20 cellular contexts compared by ENCODE assay signal in the genomic region with DNA sequence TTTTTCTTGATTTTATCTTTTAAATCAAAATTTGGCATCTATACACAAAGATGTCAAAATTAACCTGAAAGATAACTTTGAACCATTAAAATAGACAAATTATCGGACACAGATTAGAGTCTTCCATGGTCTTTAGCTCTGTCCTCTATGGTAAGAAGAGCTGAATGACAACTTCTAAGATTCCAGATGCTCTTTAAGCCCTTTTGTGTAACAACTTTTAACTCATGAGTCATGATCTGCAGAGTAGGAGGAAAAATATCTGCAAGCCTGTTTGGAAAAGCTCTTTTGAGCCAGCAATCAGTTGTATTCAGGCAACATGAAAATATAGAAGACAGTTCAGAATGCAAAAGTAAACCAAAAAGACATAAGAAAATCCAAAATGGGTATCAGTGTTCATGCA. TPM values are rescaled to one million over a fixed set of nuclear protein-coding genes. Genes with fewer than 3 reads are reported as not detected.
DNase-seq lines count a peak whose midpoint lies in the region; TF ChIP-seq lines count a peak whose summit lies in the region.
"Had no signal": no experiment of that assay in that cellular context is flagged by ENCODE, and none has a peak within 500 bp of the region (broad histone marks: within the 10 kb centered on the region; RNA-seq: fewer than 3 reads in every experiment).

No MANE protein-coding gene starts in this region.

- TF ChIP-seq CTCF in ascending aorta (IDR thresholded peaks at IDR 0.05) = no peak
- TF ChIP-seq CTCF in fibroblast of the aortic adventitia (IDR thresholded peaks at IDR 0.05; ENCODE audit: insufficient read depth, low read length) = no peak
- TF ChIP-seq CTCF in esophagus muscularis mucosa (IDR thresholded peaks at IDR 0.05) = no peak

- no peak for TF ChIP-seq EP300 in esophagus muscularis mucosa (IDR thresholded peaks at IDR 0.05)

- H3K4me1 ChIP-seq in ascending aorta (peaks cover 4 to 12% of the 10 kb centered on the region in 2 donors), esophagus muscularis mucosa (peaks cover 0 to 8% (median 4%) of the 10 kb centered on the region in 4 donors)
- H3K4me1 ChIP-seq: BLaER1 treated with 17β-estradiol and CSF1 and Interleukin-3, amounts not matched to agents 10 nM and 100 nM had no signal

- H3K27ac ChIP-seq in ascending aorta (peak overlapping the region; percentile 75 to 79), esophagus muscularis mucosa (replicated peaks in 1 of 4) (no peak overlapping the region)
- H3K27ac ChIP-seq: BLaER1 treated with 17β-estradiol and CSF1 and Interleukin-3, amounts not matched to agents 10 nM and 100 nM; ovary; SK-N-MC had no signal

- H3K9me3 ChIP-seq in ascending aorta (no peaks in the 10 kb centered on the region), esophagus muscularis mucosa (no peaks in the 10 kb centered on the region)
- H3K9me3 ChIP-seq: adrenal gland, ovary had no signal

- 97% methylated on average over 1 of the region's 1 CpG for WGBS in esophagus muscularis mucosa

- peaks cover 0 to 6% of the 10 kb centered on the region in 2 donors for H3K36me3 ChIP-seq in ascending aorta
- peaks cover 0 to 25% (median 5%) of the 10 kb centered on the region in 4 donors for H3K36me3 ChIP-seq in esophagus muscularis mucosa
- H3K36me3 ChIP-seq: adrenal gland, ovary had no signal

- H3K4me3 ChIP-seq in ascending aorta = no peak overlapping the region
- no peak overlapping the region for H3K4me3 ChIP-seq in fibroblast of the aortic adventitia (ENCODE audit: low read depth, low read length)
- H3K4me3 ChIP-seq in esophagus muscularis mucosa = no peak overlapping the region
- H3K4me3 ChIP-seq: adrenal gland; BLaER1 treated with 17β-estradiol and CSF1 and Interleukin-3, amounts not matched to agents 10 nM and 100 nM; GM23338; ovary; SK-N-MC had no signal

- intact Hi-C loops in ascending aorta (cut with DNase I) = loop anchor here (1.0 kb wide), 2 partner anchors 37 to 270 kb away; partner anchors contain the start of gene TTC13
- intact Hi-C loops in esophagus muscularis mucosa (cut with DNase I) = no loop called here

- H3K27me3 ChIP-seq in ascending aorta (no peaks in the 10 kb centered on the region), esophagus muscularis mucosa (no peaks in the 10 kb centered on the region)
- H3K27me3 ChIP-seq: adrenal gland; BLaER1 treated with 17β-estradiol and CSF1 and Interleukin-3, amounts not matched to agents 10 nM and 100 nM; ovary had no signal

- no peak for TF ChIP-seq POLR2A in esophagus muscularis mucosa (IDR thresholded peaks at IDR 0.05; ENCODE audit: low read depth)

- DNase-seq in EL (peak; percentile 25), ascending aorta (ENCODE audit: low spot score in 2 of 2) (no peak), fibroblast of the aortic adventitia (ENCODE audit: low read depth) (peak; percentile 34), superior temporal gyrus (ENCODE audit: extremely low spot score) (peak; percentile 18), HuH-7 (ENCODE audit: low spot score) (no peak), occipital lobe (lab: John Stamatoyannopoulos, UW) (no peak), esophagus muscularis mucosa (ENCODE audit: extremely low spot score) (no peak), SHP77 (lab: John Stamatoyannopoulos, UW) (no peak)
- DNase-seq: activated CD4-positive, alpha-beta T cell treated with anti-CD3 and anti-CD28 coated beads for 36 hours; activated CD8-positive, alpha-beta memory T cell treated with anti-CD3 and anti-CD28 coated beads, Interleukin-2, amount 50 U/mL, for 4 hours; activated effector memory CD4-positive, alpha-beta T cell treated with anti-CD3 and anti-CD28 coated beads, Interleukin-2, amount 50 U/mL, for 16 hours; adrenal gland; NCI-H146; NCI-H774; ovary; stimulated activated CD4-positive, alpha-beta T cell treated with anti-CD3 and anti-CD28 coated beads, Interleukin-4, amount 100 ng/mL, for 1 hour; substantia nigra had no signal

RNA-seq across cellular contexts. Expression of gene TTC13, which starts 37.8 kb away (rescaled TPM):
- total RNA-seq in ascending aorta (21.5 TPM), fibroblast of the aortic adventitia (ENCODE audit: low replicate concordance) (7.4 and 15.1 TPM in 2 replicates), occipital lobe (56.1 TPM), esophagus muscularis mucosa (10 to 100 TPM in 2 of 4 donors, 1 to 10 TPM in 2; 8.4 to 27.0 (median 11.5) TPM)

RNA-seq across cellular contexts. Expression of gene ARV1, which starts 38.0 kb away (rescaled TPM):
- total RNA-seq in ascending aorta (9.7 TPM), fibroblast of the aortic adventitia (ENCODE audit: low replicate concordance) (17.7 and 19.1 TPM in 2 replicates), occipital lobe (17.2 TPM), esophagus muscularis mucosa (10 to 100 TPM; 14.9 to 21.6 (median 18.8) TPM)

Comparison
In these comparisons a context has a peak if more than half of its experiments do, and no peak if none do; other contexts are left out.
1. DNase-seq: peak in EL (single experiment), fibroblast of the aortic adventitia (single experiment) and superior temporal gyrus (single experiment); none in ascending aorta (0 of 2), HuH-7 (single experiment), occipital lobe (single experiment), esophagus muscularis mucosa (single experiment) and SHP77 (0 of 2).
2. H3K27ac ChIP-seq: peak in ascending aorta (2 of 2); none in esophagus muscularis mucosa (0 of 4).